In genomic region chr12:54240971-54241588, GRCh38 we compare ENCODE assay signal across 14 cellular contexts. TPM values are rescaled to one million over a fixed set of nuclear protein-coding genes. Genes with fewer than 3 reads are reported as not detected.
DNase-seq lines count a peak whose midpoint lies in the region; ATAC-seq and TF ChIP-seq lines count a peak whose summit lies in the region.
"Had no signal": no experiment of that assay in that cellular context is flagged by ENCODE, and none has a peak within 500 bp of the region (broad histone marks: within the 10 kb centered on the region; RNA-seq: fewer than 3 reads in every experiment).

No MANE protein-coding gene starts in this region.

- POLR2A ChIA-PET in activated CD4-positive, alpha-beta T cell treated with anti-CD3 and anti-CD28 coated beads, Interleukin-2, amount 10 ng/mL, durations not matched to agents 7 days and 5 days (lab: Charles Lee) = no interaction called here

- no peak for TF ChIP-seq CTCF in mesothelial cell of epicardium (IDR thresholded peaks at IDR 0.05; ENCODE audit: unreplicated experiment)

- CTCF ChIA-PET in activated CD4-positive, alpha-beta T cell treated with anti-CD3 and anti-CD28 coated beads, Interleukin-2, amount 10 ng/mL, durations not matched to agents 7 days and 5 days (lab: Charles Lee) = interaction anchor here (0.5 to 1.8 kb wide), 6 partner anchors 10 to 131 kb away, joined by 3 to 8 read pairs (median 4); no protein-coding TSS in a partner anchor

- no peaks in the 10 kb centered on the region for H3K27me3 Mint-ChIP-seq in activated CD4-positive, alpha-beta T cell treated with anti-CD3 and anti-CD28 coated beads, Interleukin-2, amount 10 ng/mL, durations not matched to agents 7 days and 5 days
- H3K27me3 Mint-ChIP-seq in T-helper 17 cell (no peaks in the 10 kb centered on the region), mesothelial cell of epicardium (ENCODE audit: low read depth) (no peaks in the 10 kb centered on the region)

- no peaks in the 10 kb centered on the region for H3K9me3 ChIP-seq in T-helper 17 cell (ENCODE audit: control insufficient read depth, low read length, poor library complexity, severe bottlenecking)
- H3K9me3 ChIP-seq: upper lobe of left lung had no signal

- H3K27ac Mint-ChIP-seq in activated CD4-positive, alpha-beta T cell treated with anti-CD3 and anti-CD28 coated beads, Interleukin-2, amount 10 ng/mL, durations not matched to agents 7 days and 5 days = peak overlapping the region; percentile 47
- H3K27ac Mint-ChIP-seq in T-helper 17 cell (peak overlapping the region; percentile 62), mesothelial cell of epicardium (peak overlapping the region; percentile 13)
- H3K27ac Mint-ChIP-seq: nephron had no signal

- ATAC-seq in GM21786 (IDR thresholded peaks at IDR 0.05; ENCODE audit: unreplicated experiment) (peak; percentile 58), T-helper 17 cell (peak; percentile 42), HG03097 (IDR thresholded peaks at IDR 0.05; ENCODE audit: low FRiP score, unreplicated experiment) (no peak)

- H3K36me3 Mint-ChIP-seq in activated CD4-positive, alpha-beta T cell treated with anti-CD3 and anti-CD28 coated beads, Interleukin-2, amount 10 ng/mL, durations not matched to agents 7 days and 5 days (ENCODE audit: low read depth) = peaks cover 40% of the 10 kb centered on the region
- H3K36me3 Mint-ChIP-seq in T-helper 17 cell (ENCODE audit: low read depth) (peaks cover 6% of the 10 kb centered on the region), mesothelial cell of epicardium (peaks cover 31% of the 10 kb centered on the region)

- H3K4me3 Mint-ChIP-seq in activated CD4-positive, alpha-beta T cell treated with anti-CD3 and anti-CD28 coated beads, Interleukin-2, amount 10 ng/mL, durations not matched to agents 7 days and 5 days = no peak overlapping the region
- no peak overlapping the region for H3K4me3 Mint-ChIP-seq in T-helper 17 cell
- no peak overlapping the region for H3K4me3 Mint-ChIP-seq in mesothelial cell of epicardium
- H3K4me3 Mint-ChIP-seq: nephron had no signal

- peaks cover 15% of the 10 kb centered on the region for H3K4me1 Mint-ChIP-seq in activated CD4-positive, alpha-beta T cell treated with anti-CD3 and anti-CD28 coated beads, Interleukin-2, amount 10 ng/mL, durations not matched to agents 7 days and 5 days
- H3K4me1 Mint-ChIP-seq in T-helper 17 cell (peaks cover 3% of the 10 kb centered on the region), mesothelial cell of epicardium (peaks cover 5% of the 10 kb centered on the region)

- no peaks in the 10 kb centered on the region for H3K9me3 Mint-ChIP-seq in activated CD4-positive, alpha-beta T cell treated with anti-CD3 and anti-CD28 coated beads, Interleukin-2, amount 10 ng/mL, durations not matched to agents 7 days and 5 days
- H3K9me3 Mint-ChIP-seq in mesothelial cell of epicardium = no peaks in the 10 kb centered on the region
- H3K9me3 Mint-ChIP-seq: nephron had no signal

- DNase-seq in activated CD4-positive, alpha-beta T cell treated with anti-CD3 and anti-CD28 coated beads, Interleukin-2, amount 10 ng/mL, durations not matched to agents 7 days and 5 days = no peak
- DNase-seq in activated CD4-positive, alpha-beta T cell treated with anti-CD3 and anti-CD28 coated beads, Interleukin-2, amount 50 U/mL, for 1 hour = no peak
- DNase-seq in T-helper 17 cell = no peak
- no peak for DNase-seq in mesothelial cell of epicardium (ENCODE audit: low spot score in 2 of 2, unreplicated experiment in 2 of 2)
- no peak for DNase-seq in RKO (ENCODE audit: low spot score)
- DNase-seq in activated effector memory CD4-positive, alpha-beta T cell treated with anti-CD3 and anti-CD28 coated beads, Interleukin-2, amount 50 U/mL, for 16 hours = no peak
- DNase-seq: activated gamma-delta T cell treated with Interleukin-2 at 50 U/mL for 16 hours, cortex of kidney, DMS79, KG1, upper lobe of left lung had no signal

RNA-seq across cellular contexts. Expression of gene CBX5, which starts 38.8 kb away (rescaled TPM):
- total RNA-seq in activated CD4-positive, alpha-beta T cell treated with anti-CD3 and anti-CD28 coated beads, Interleukin-2, amount 10 ng/mL, durations not matched to agents 7 days and 5 days = 100 to 1,000 TPM; 145 to 170 TPM
- total RNA-seq in T-helper 17 cell (10 to 100 TPM; 31.1 to 34.9 TPM), mesothelial cell of epicardium (209 to 219 TPM (median 217 TPM) in 3 replicates)

RNA-seq across cellular contexts. Expression of gene HNRNPA1, which starts 39.4 kb away (rescaled TPM):
- 1,000 to 10,000 TPM; 1,432 to 1,554 TPM for total RNA-seq in activated CD4-positive, alpha-beta T cell treated with anti-CD3 and anti-CD28 coated beads, Interleukin-2, amount 10 ng/mL, durations not matched to agents 7 days and 5 days
- total RNA-seq in T-helper 17 cell (1,000 to 10,000 TPM; 1,531 to 1,582 TPM), mesothelial cell of epicardium (2,201 to 2,231 TPM (median 2,205 TPM) in 3 replicates)

RNA-seq across cellular contexts. Expression of gene SMUG1, which starts 52.3 kb away (rescaled TPM):
- total RNA-seq in activated CD4-positive, alpha-beta T cell treated with anti-CD3 and anti-CD28 coated beads, Interleukin-2, amount 10 ng/mL, durations not matched to agents 7 days and 5 days = 10 to 100 TPM; 24.3 to 27.8 TPM
- total RNA-seq in T-helper 17 cell = 1 to 10 TPM; 8.6 to 9.2 TPM
- total RNA-seq in mesothelial cell of epicardium = 39.5 to 47.1 TPM (median 46.1 TPM) in 3 replicates

RNA-seq across cellular contexts. Expression of gene NFE2, which starts 59.7 kb away (rescaled TPM):
- not detected for total RNA-seq in activated CD4-positive, alpha-beta T cell treated with anti-CD3 and anti-CD28 coated beads, Interleukin-2, amount 10 ng/mL, durations not matched to agents 7 days and 5 days
- 10 to 100 TPM in 1 of 2 donors, 1 to 10 TPM in 1; 2.5 to 26.4 TPM for total RNA-seq in T-helper 17 cell
- 0.45 to 0.75 TPM (median 0.47 TPM) in 3 replicates for total RNA-seq in mesothelial cell of epicardium
